Comparison of ENCODE assay signal across 26 cellular contexts in the genomic region with DNA sequence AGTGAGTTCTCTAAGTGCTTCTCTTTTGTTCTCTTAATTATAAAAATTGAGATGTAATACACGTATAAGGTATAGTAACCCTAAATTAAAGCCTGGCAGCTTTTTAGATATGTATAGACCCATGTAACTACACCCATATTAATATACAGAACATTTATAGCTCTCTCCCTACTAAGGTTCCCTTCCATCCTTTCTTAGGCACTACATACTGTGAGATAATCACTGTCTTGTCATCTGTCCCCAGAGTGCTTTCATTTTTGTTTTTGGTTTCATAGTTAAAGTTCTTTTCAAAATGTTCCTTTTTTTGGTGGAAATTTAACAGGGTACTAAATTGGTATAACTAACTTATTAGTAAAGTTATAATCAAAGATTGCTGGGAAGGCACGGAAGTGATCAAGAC.
"Had no signal": no experiment of that assay in that cellular context is flagged by ENCODE, and none has a peak within 500 bp of the region (broad histone marks: within the 10 kb centered on the region; RNA-seq: fewer than 3 reads in every experiment).

No MANE protein-coding gene starts in this region.

- H3K9me3 Mint-ChIP-seq: activated naive CD4-positive, alpha-beta T cell treated with anti-CD3 and anti-CD28 coated beads, Interleukin-2, amount 50 U/mL, for 72 hours; activated T-cell treated with anti-CD3 and anti-CD28 coated beads, Interleukin-2, amount 50 U/mL, for 24 hours; central memory CD8-positive, alpha-beta T cell; effector memory CD8-positive, alpha-beta T cell; immature natural killer cell; naive B cell had no signal

- DNase-seq: activated CD4-positive, alpha-beta T cell treated with anti-CD3 and anti-CD28 coated beads for 1 hour; activated CD4-positive, alpha-beta T cell treated with anti-CD3 and anti-CD28 coated beads, Interleukin-2, amount 50 U/mL, for 4 hours; activated CD8-positive, alpha-beta memory T cell treated with anti-CD3 and anti-CD28 coated beads for 24 hours; activated CD8-positive, alpha-beta memory T cell treated with anti-CD3 and anti-CD28 coated beads, Interleukin-2, amount 50 U/mL, for 4 hours; activated effector memory CD4-positive, alpha-beta T cell treated with Interleukin-2 at 50 U/mL for 16 hours; activated T-cell treated with anti-CD3 and anti-CD28 coated beads, Interleukin-2, amount 50 U/mL, for 24 hours; effector memory CD8-positive, alpha-beta T cell; glutamatergic neuron; immature natural killer cell; lower lobe of right lung; mesendoderm; naive B cell; occipital lobe; posterior cingulate gyrus; retina; sigmoid colon; stimulated activated CD4-positive, alpha-beta T cell treated with anti-CD3 and anti-CD28 coated beads, Interleukin-4, amount 100 ng/mL, for 1 hour; stimulated activated naive CD4-positive, alpha-beta T cell treated with Interleukin-2 at 50 U/mL for 16 hours; substantia nigra; T-helper 1 cell; T-helper 9 cell; thyroid gland; upper lobe of right lung had no signal

- ATAC-seq: effector memory CD8-positive, alpha-beta T cell; left lobe of liver; lower lobe of right lung; upper lobe of right lung had no signal

- H3K27ac Mint-ChIP-seq: activated naive CD4-positive, alpha-beta T cell treated with anti-CD3 and anti-CD28 coated beads, Interleukin-2, amount 50 U/mL, for 72 hours; activated T-cell treated with anti-CD3 and anti-CD28 coated beads, Interleukin-2, amount 50 U/mL, for 24 hours; effector memory CD8-positive, alpha-beta T cell; immature natural killer cell had no signal

- H3K27me3 Mint-ChIP-seq: activated T-cell treated with anti-CD3 and anti-CD28 coated beads, Interleukin-2, amount 50 U/mL, for 24 hours; central memory CD8-positive, alpha-beta T cell; effector memory CD8-positive, alpha-beta T cell; naive B cell had no signal

- H3K4me3 Mint-ChIP-seq: activated T-cell treated with anti-CD3 and anti-CD28 coated beads, Interleukin-2, amount 50 U/mL, for 24 hours; central memory CD8-positive, alpha-beta T cell; effector memory CD8-positive, alpha-beta T cell had no signal

- H3K36me3 Mint-ChIP-seq: activated naive CD4-positive, alpha-beta T cell treated with anti-CD3 and anti-CD28 coated beads, Interleukin-2, amount 50 U/mL, for 72 hours; immature natural killer cell; naive B cell had no signal
